ENCODE assay signal across 1 cellular context in genomic region chr12:53324113-53324778, GRCh38.
TF ChIP-seq lines count a peak whose summit lies in the region.

No MANE protein-coding gene starts in this region.

TF ChIP-seq in neural cell, 6 proteins besides CTCF, POLR2A, EP300 and RAD21 (continued from another document):
- TF ChIP-seq, protein P1, sequence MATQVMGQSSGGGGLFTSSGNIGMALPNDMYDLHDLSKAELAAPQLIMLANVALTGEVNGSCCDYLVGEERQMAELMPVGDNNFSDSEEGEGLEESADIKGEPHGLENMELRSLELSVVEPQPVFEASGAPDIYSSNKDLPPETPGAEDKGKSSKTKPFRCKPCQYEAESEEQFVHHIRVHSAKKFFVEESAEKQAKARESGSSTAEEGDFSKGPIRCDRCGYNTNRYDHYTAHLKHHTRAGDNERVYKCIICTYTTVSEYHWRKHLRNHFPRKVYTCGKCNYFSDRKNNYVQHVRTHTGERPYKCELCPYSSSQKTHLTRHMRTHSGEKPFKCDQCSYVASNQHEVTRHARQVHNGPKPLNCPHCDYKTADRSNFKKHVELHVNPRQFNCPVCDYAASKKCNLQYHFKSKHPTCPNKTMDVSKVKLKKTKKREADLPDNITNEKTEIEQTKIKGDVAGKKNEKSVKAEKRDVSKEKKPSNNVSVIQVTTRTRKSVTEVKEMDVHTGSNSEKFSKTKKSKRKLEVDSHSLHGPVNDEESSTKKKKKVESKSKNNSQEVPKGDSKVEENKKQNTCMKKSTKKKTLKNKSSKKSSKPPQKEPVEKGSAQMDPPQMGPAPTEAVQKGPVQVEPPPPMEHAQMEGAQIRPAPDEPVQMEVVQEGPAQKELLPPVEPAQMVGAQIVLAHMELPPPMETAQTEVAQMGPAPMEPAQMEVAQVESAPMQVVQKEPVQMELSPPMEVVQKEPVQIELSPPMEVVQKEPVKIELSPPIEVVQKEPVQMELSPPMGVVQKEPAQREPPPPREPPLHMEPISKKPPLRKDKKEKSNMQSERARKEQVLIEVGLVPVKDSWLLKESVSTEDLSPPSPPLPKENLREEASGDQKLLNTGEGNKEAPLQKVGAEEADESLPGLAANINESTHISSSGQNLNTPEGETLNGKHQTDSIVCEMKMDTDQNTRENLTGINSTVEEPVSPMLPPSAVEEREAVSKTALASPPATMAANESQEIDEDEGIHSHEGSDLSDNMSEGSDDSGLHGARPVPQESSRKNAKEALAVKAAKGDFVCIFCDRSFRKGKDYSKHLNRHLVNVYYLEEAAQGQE (IDR thresholded peaks at IDR 0.05; ENCODE audit: borderline replicate concordance) = no peak
- no peak for TF ChIP-seq TAF1 (IDR thresholded peaks at IDR 0.05; ENCODE audit: low read depth)
- no peak for TF ChIP-seq MXI1 (conservative IDR thresholded peaks at IDR 0.05; ENCODE audit: poor library complexity, severe bottlenecking)
- no peak for TF ChIP-seq POLR2AphosphoS5 (IDR thresholded peaks at IDR 0.05)
- TF ChIP-seq EZH2 (IDR thresholded peaks at IDR 0.05; ENCODE audit: borderline replicate concordance, insufficient read depth, low read length, poor library complexity, severe bottlenecking) = no peak
TF ChIP-seq in neural cell: peak in this region for 0.
